33 cellular contexts compared by ENCODE assay signal in genomic region chr18:32545631-32546030, GRCh38.
"Had no signal": no experiment of that assay in that cellular context is flagged by ENCODE, and none has a peak within 500 bp of the region (broad histone marks: within the 10 kb centered on the region; RNA-seq: fewer than 3 reads in every experiment).

No MANE protein-coding gene starts in this region.

- DNase-seq: Kasumi-1, KG1, MG63, MM.1S, MV-4-11, NCI-H1048, NCI-H1092, NCI-H1092 treated with DMSO at 0.1 percent for 48 hours, NCI-H1105, NCI-H1105 treated with DMSO at 0.1 percent for 48 hours, NCI-H1417, NCI-H1417 treated with DMSO at 0.1 percent for 48 hours, NCI-H1436, NCI-H1436 treated with DMSO at 0.1 percent for 48 hours, NCI-H146, NCI-H1694, NCI-H1694 treated with DMSO at 0.1 percent for 48 hours, NCI-H187, NCI-H187 treated with DMSO at 0.1 percent for 48 hours, NCI-H1930, NCI-H2029, NCI-H2029 treated with DMSO at 0.1 percent for 48 hours, NCI-H2081, NCI-H2081 treated with DMSO at 0.1 percent for 48 hours, NCI-H2107, NCI-H2171, NCI-H2171 treated with DMSO at 0.1 percent for 48 hours, NCI-H2227 treated with DMSO at 0.1 percent for 48 hours, NCI-H226, NCI-H345, NCI-H446, NCI-H446 treated with DMSO at 0.1 percent for 48 hours had no signal

- H3K4me3 ChIP-seq: MG63 had no signal

- H3K9me3 ChIP-seq: MG63 had no signal

- H3K36me3 ChIP-seq: MG63 had no signal

- H3K27me3 ChIP-seq: MG63 had no signal

- H3K27ac ChIP-seq: KMS-11 had no signal
